1 cellular context compared by ENCODE assay signal in genomic region chr5:71586052-71586940, GRCh38.
A peak's percentile ranks its signal among the peaks of the same experiment; 100 is the strongest.
TF ChIP-seq lines count a peak whose summit lies in the region.

No MANE protein-coding gene starts in this region.

TF ChIP-seq in HepG2, 621 proteins besides CTCF, POLR2A, EP300 and RAD21 (continued from another document and continues in another):
- TF ChIP-seq ZXDC (CRISPR knock-in tag; IDR thresholded peaks at IDR 0.05) (no peak), ZMAT5 (CRISPR knock-in tag; IDR thresholded peaks at IDR 0.05; ENCODE audit: borderline replicate concordance, low read depth) (no peak), ZNF12 (CRISPR knock-in tag; IDR thresholded peaks at IDR 0.05) (0 out of 2 replicates have a peak, but pooled peaks have one; percentile 14), ETS1 (CRISPR knock-in tag; IDR thresholded peaks at IDR 0.05) (no peak), ZBTB1 (CRISPR knock-in tag; IDR thresholded peaks at IDR 0.05; ENCODE audit: borderline replicate concordance) (no peak), ZNF567 (CRISPR knock-in tag; IDR thresholded peaks at IDR 0.05; ENCODE audit: borderline replicate concordance) (0 out of 2 replicates have a peak, but pooled peaks have one; percentile 73), CSRNP2 (CRISPR knock-in tag; conservative IDR thresholded peaks at IDR 0.05; ENCODE audit: low read depth) (no peak), ZNF430 (CRISPR knock-in tag; IDR thresholded peaks at IDR 0.05) (peak; percentile 88), PHF8 (CRISPR knock-in tag; IDR thresholded peaks at IDR 0.05) (peak; percentile 45; the same call in 1 of the 2 replicates), LRRFIP1 (CRISPR knock-in tag; conservative IDR thresholded peaks at IDR 0.05) (no peak), RBAK (CRISPR knock-in tag; IDR thresholded peaks at IDR 0.05) (no peak), ZNF18 (CRISPR knock-in tag; IDR thresholded peaks at IDR 0.05; ENCODE audit: insufficient replicate concordance) (peak; percentile 59), PHF21A (CRISPR knock-in tag; IDR thresholded peaks at IDR 0.05) (peak; percentile 46; the same call in 1 of the 2 replicates), FOXP4 (CRISPR knock-in tag; IDR thresholded peaks at IDR 0.05) (no peak; the same call in 1 of the 2 replicates), BCLAF1 (IDR thresholded peaks at IDR 0.05) (no peak), ZNF414 (CRISPR knock-in tag; IDR thresholded peaks at IDR 0.05) (peak; percentile 5; the same call in 1 of the 2 replicates), RFXANK (CRISPR knock-in tag; IDR thresholded peaks at IDR 0.05) (0 out of 2 replicates have a peak, but pooled peaks have one; percentile 12), DBP (CRISPR knock-in tag; IDR thresholded peaks at IDR 0.05; ENCODE audit: not compliant biosample characterization) (no peak), ZNF740 (CRISPR knock-in tag; IDR thresholded peaks at IDR 0.05) (peak; percentile 50; the same call in 1 of the 2 replicates), KLF15 (CRISPR knock-in tag; IDR thresholded peaks at IDR 0.05; ENCODE audit: borderline replicate concordance) (no peak), SAP130 (CRISPR knock-in tag; IDR thresholded peaks at IDR 0.05; ENCODE audit: low read depth) (0 out of 2 replicates have a peak, but pooled peaks have one; percentile 45), SRY (CRISPR knock-in tag; IDR thresholded peaks at IDR 0.05) (peak; percentile 47; the same call in 1 of the 2 replicates), POLR2AphosphoS5 (IDR thresholded peaks at IDR 0.05; ENCODE audit: low read depth, low read length) (peak; percentile 90), SOX13 (IDR thresholded peaks at IDR 0.05) (no peak), SOX13 (CRISPR knock-in tag; conservative IDR thresholded peaks at IDR 0.05 in 1 of 2, IDR thresholded peaks at IDR 0.05 in 1 of 2) (no peak; a peak in 1 of 4 replicates), RFX3 (CRISPR knock-in tag; IDR thresholded peaks at IDR 0.05) (no peak), ZNF781 (CRISPR knock-in tag; IDR thresholded peaks at IDR 0.05; ENCODE audit: borderline replicate concordance, not compliant biosample characterization) (peak; percentile 81), ZNF256 (CRISPR knock-in tag; conservative IDR thresholded peaks at IDR 0.05) (no peak), ZNF530 (CRISPR knock-in tag; IDR thresholded peaks at IDR 0.05; ENCODE audit: low read depth) (no peak), GRHL1 (CRISPR knock-in tag; conservative IDR thresholded peaks at IDR 0.05) (no peak), DRAP1 (CRISPR knock-in tag; IDR thresholded peaks at IDR 0.05) (peak; percentile 69), TMF1 (CRISPR knock-in tag; IDR thresholded peaks at IDR 0.05; ENCODE audit: low read depth) (peak; percentile 17; the same call in 1 of the 2 replicates), ZNF605 (CRISPR knock-in tag; IDR thresholded peaks at IDR 0.05) (peak; percentile 65; the same call in 1 of the 2 replicates), MXD4 (CRISPR knock-in tag; IDR thresholded peaks at IDR 0.05) (peak; percentile 45; the same call in 1 of the 2 replicates), ZNF274 (CRISPR knock-in tag; IDR thresholded peaks at IDR 0.05) (peak; percentile 51; the same call in 1 of the 2 replicates), ZNF879 (CRISPR knock-in tag; IDR thresholded peaks at IDR 0.05) (0 out of 2 replicates have a peak, but pooled peaks have one; percentile 34), EED (CRISPR knock-in tag; IDR thresholded peaks at IDR 0.05) (no peak), MYC (CRISPR knock-in tag; IDR thresholded peaks at IDR 0.05; ENCODE audit: borderline replicate concordance) (peak; percentile 87), ERF (CRISPR knock-in tag; IDR thresholded peaks at IDR 0.05) (peak; percentile 50; the same call in 1 of the 2 replicates)
